26 cellular contexts compared by ENCODE assay signal in the genomic region with DNA sequence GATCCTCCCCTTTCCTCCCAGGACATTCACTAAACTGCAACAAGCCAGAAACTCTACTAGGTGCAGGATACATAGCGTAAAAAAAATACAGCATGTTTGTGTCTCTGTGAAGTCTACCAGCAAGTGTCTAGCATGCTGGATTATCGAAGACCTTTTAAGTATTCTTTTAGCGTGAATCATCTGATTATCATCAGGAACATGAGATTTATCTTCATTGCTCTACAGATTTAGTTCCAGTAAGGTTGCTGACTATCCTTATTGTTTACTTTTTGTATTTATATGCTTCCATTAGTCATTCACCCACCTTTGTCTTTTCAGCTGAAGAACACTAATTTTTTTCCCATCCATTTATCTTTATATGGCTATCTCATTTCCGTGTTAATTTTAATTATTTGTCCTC.
"Had no signal": no experiment of that assay in that cellular context is flagged by ENCODE, and none has a peak within 500 bp of the region (broad histone marks: within the 10 kb centered on the region; RNA-seq: fewer than 3 reads in every experiment).

No MANE protein-coding gene starts in this region.

- H3K36me3 ChIP-seq: brain microvascular endothelial cell, left ventricle myocardium inferior, vagina had no signal

- H3K4me1 ChIP-seq: esophagus muscularis mucosa, left ventricle myocardium inferior, upper lobe of left lung, vagina had no signal

- H3K4me1 Mint-ChIP-seq: nephron had no signal

- H3K27ac Mint-ChIP-seq: activated naive CD4-positive, alpha-beta T cell treated with anti-CD3 and anti-CD28 coated beads, Interleukin-2, amount 50 U/mL, for 72 hours; activated T-cell treated with anti-CD3 and anti-CD28 coated beads, Interleukin-2, amount 50 U/mL, for 72 hours; nephron; stimulated activated memory B cell treated with anti-CD40 and anti-IgM and Interleukin-4, amounts not matched to agents 10 μg/mL and 1 μg/mL and 100 μg/mL, for 72 hours had no signal

- H3K27me3 ChIP-seq: brain microvascular endothelial cell, esophagus muscularis mucosa, upper lobe of left lung, vagina had no signal

- H3K27ac ChIP-seq: brain microvascular endothelial cell, esophagus muscularis mucosa, left ventricle myocardium inferior, skin epidermis, upper lobe of left lung, vagina had no signal

- H3K9me3 Mint-ChIP-seq: activated naive CD4-positive, alpha-beta T cell treated with anti-CD3 and anti-CD28 coated beads, Interleukin-2, amount 50 U/mL, for 72 hours; activated T-cell treated with anti-CD3 and anti-CD28 coated beads, Interleukin-2, amount 50 U/mL, for 72 hours; effector memory CD8-positive, alpha-beta T cell; nephron; stimulated activated memory B cell treated with anti-CD40 and anti-IgM and Interleukin-4, amounts not matched to agents 10 μg/mL and 1 μg/mL and 100 μg/mL, for 72 hours; stimulated activated naive CD8-positive, alpha-beta T cell treated with anti-CD3 and anti-CD28 coated beads, Interleukin-15, amount 100 ng/mL, for 72 hours had no signal

- ATAC-seq: activated naive CD4-positive, alpha-beta T cell treated with anti-CD3 and anti-CD28 coated beads, Interleukin-2, amount 50 U/mL, for 72 hours; activated T-cell treated with anti-CD3 and anti-CD28 coated beads, Interleukin-2, amount 50 U/mL, for 72 hours; effector memory CD8-positive, alpha-beta T cell; sciatic nerve; stimulated activated memory B cell treated with anti-CD40 and anti-IgM and Interleukin-4, amounts not matched to agents 10 μg/mL and 1 μg/mL and 100 μg/mL, for 72 hours; stimulated activated naive CD8-positive, alpha-beta T cell treated with anti-CD3 and anti-CD28 coated beads, Interleukin-15, amount 100 ng/mL, for 72 hours had no signal

- H3K9me3 ChIP-seq: esophagus muscularis mucosa, left ventricle myocardium inferior, upper lobe of left lung, vagina had no signal

- DNase-seq: activated CD4-positive, alpha-beta T cell treated with anti-CD3 and anti-CD28 coated beads for 4 hours; activated CD4-positive, alpha-beta T cell treated with anti-CD3 and anti-CD28 coated beads, Interleukin-2, amount 50 U/mL, for 4 hours; activated CD4-positive, CD25-positive, alpha-beta regulatory T cell; activated naive CD4-positive, alpha-beta T cell; activated T-cell treated with anti-CD3 and anti-CD28 coated beads for 4 hours; activated T-cell treated with anti-CD3 and anti-CD28 coated beads, Interleukin-2, amount 50 U/mL, for 72 hours; anterior cingulate cortex; brain microvascular endothelial cell; caudate nucleus; cortex of kidney; effector memory CD8-positive, alpha-beta T cell; foreskin melanocyte; left ventricle myocardium inferior; stimulated activated CD4-positive, alpha-beta T cell treated with anti-CD3 and anti-CD28 coated beads, Interleukin-12 subunit alpha, Interleukin-12 subunit beta, amount 100 ng/mL, for 4 hours; stimulated activated CD4-positive, alpha-beta T cell treated with anti-CD3 and anti-CD28 coated beads, Interleukin-4, amount 100 ng/mL, for 4 hours; stimulated activated CD8-positive, alpha-beta memory T cell treated with anti-CD3 and anti-CD28 coated beads, Interleukin-4, amount 100 ng/mL, for 48 hours; stimulated activated naive CD8-positive, alpha-beta T cell treated with anti-CD3 and anti-CD28 coated beads, Interleukin-15, amount 100 ng/mL, for 72 hours; substantia nigra; upper lobe of left lung had no signal

- H3K4me3 Mint-ChIP-seq: activated T-cell treated with anti-CD3 and anti-CD28 coated beads, Interleukin-2, amount 50 U/mL, for 72 hours; effector memory CD8-positive, alpha-beta T cell; nephron; stimulated activated memory B cell treated with anti-CD40 and anti-IgM and Interleukin-4, amounts not matched to agents 10 μg/mL and 1 μg/mL and 100 μg/mL, for 72 hours; stimulated activated naive CD8-positive, alpha-beta T cell treated with anti-CD3 and anti-CD28 coated beads, Interleukin-15, amount 100 ng/mL, for 72 hours had no signal

- H3K4me3 ChIP-seq: esophagus muscularis mucosa, left ventricle myocardium inferior, skin epidermis, upper lobe of left lung, vagina had no signal

- H3K27me3 Mint-ChIP-seq: effector memory CD8-positive, alpha-beta T cell; stimulated activated memory B cell treated with anti-CD40 and anti-IgM and Interleukin-4, amounts not matched to agents 10 μg/mL and 1 μg/mL and 100 μg/mL, for 72 hours; stimulated activated naive CD8-positive, alpha-beta T cell treated with anti-CD3 and anti-CD28 coated beads, Interleukin-15, amount 100 ng/mL, for 72 hours had no signal
